Comparison of ENCODE assay signal across 19 cellular contexts in the genomic region with DNA sequence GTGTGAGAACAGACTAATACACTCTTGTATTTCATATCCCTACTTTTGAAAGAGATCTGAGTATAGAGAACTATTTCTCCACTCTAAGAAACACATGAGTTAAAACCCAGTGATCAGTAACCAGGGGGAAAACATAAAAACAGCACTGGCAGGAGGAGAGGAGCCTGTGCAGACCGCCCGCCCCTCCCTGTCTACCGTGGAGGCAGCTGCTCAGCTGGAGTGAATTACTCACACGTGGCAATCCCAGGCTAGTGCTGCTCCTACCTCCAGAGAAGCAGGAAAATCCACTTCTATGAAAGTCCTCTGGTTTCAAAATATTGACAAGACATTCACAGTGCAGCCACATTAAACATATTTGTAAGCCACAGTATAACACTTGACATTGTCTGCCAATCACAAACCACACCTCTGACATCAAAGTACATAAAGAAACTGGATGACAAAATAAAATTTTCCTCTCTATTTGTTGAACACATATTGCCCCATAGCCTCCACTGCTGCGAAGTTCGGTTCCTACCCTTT. TPM values are rescaled to one million over a fixed set of nuclear protein-coding genes. Genes with fewer than 3 reads are reported as not detected.
DNase-seq lines count a peak whose midpoint lies in the region; ATAC-seq and TF ChIP-seq lines count a peak whose summit lies in the region.
"Had no signal": no experiment of that assay in that cellular context is flagged by ENCODE, and none has a peak within 500 bp of the region (broad histone marks: within the 10 kb centered on the region; RNA-seq: fewer than 3 reads in every experiment).

No MANE protein-coding gene starts in this region.

- intact Hi-C loops in adrenal gland (cut with DNase I), result no loop called here
- intact Hi-C loops in activated CD4-positive, alpha-beta T cell treated with anti-CD3 and anti-CD28 coated beads, Interleukin-2, amount 10 ng/mL, durations not matched to agents 24 days and 14 days (cut with micrococcal nuclease), result no loop called here

- H3K9me3 ChIP-seq in adrenal gland (replicated peaks in 1 of 3), result no peaks in the 10 kb centered on the region
- H3K9me3 ChIP-seq: tibial nerve had no signal

- no peak for TF ChIP-seq CTCF in adrenal gland (IDR thresholded peaks at IDR 0.05)

- H3K9me3 Mint-ChIP-seq in activated CD4-positive, alpha-beta T cell treated with anti-CD3 and anti-CD28 coated beads, Interleukin-2, amount 10 ng/mL, durations not matched to agents 24 days and 14 days, result no peaks in the 10 kb centered on the region

- no peaks in the 10 kb centered on the region for H3K4me1 Mint-ChIP-seq in activated CD4-positive, alpha-beta T cell treated with anti-CD3 and anti-CD28 coated beads, Interleukin-2, amount 10 ng/mL, durations not matched to agents 24 days and 14 days
- H3K4me1 Mint-ChIP-seq: activated CD4-positive, alpha-beta T cell treated with anti-CD3 and anti-CD28 coated beads for 36 hours; stimulated activated effector memory CD8-positive, alpha-beta T cell treated with anti-CD3 and anti-CD28 coated beads, Interleukin-12 subunit alpha, Interleukin-12 subunit beta, amount 100 ng/mL, for 72 hours had no signal

- H3K36me3 ChIP-seq in adrenal gland (replicated peaks in 1 of 2), result no peaks in the 10 kb centered on the region
- H3K36me3 ChIP-seq: tibial nerve had no signal

- WGBS in adrenal gland, 4 donors, result 46 to 55% (median 52%) methylated on average over 6 of the region's 6 CpGs

- no peaks in the 10 kb centered on the region for H3K27me3 Mint-ChIP-seq in activated CD4-positive, alpha-beta T cell treated with anti-CD3 and anti-CD28 coated beads, Interleukin-2, amount 10 ng/mL, durations not matched to agents 24 days and 14 days

- no peaks in the 10 kb centered on the region for H3K27me3 ChIP-seq in adrenal gland
- H3K27me3 ChIP-seq: tibial nerve had no signal

- no peak for TF ChIP-seq POLR2A in adrenal gland (IDR thresholded peaks at IDR 0.05)

- H3K4me3 ChIP-seq in adrenal gland, result no peak overlapping the region
- H3K4me3 ChIP-seq: GM23248, tibial nerve had no signal

- H3K36me3 Mint-ChIP-seq in activated CD4-positive, alpha-beta T cell treated with anti-CD3 and anti-CD28 coated beads, Interleukin-2, amount 10 ng/mL, durations not matched to agents 24 days and 14 days (ENCODE audit: low read depth), result no peaks in the 10 kb centered on the region
- H3K36me3 Mint-ChIP-seq: activated naive CD8-positive, alpha-beta T cell; stimulated activated effector memory CD8-positive, alpha-beta T cell treated with anti-CD3 and anti-CD28 coated beads, Interleukin-12 subunit alpha, Interleukin-12 subunit beta, amount 100 ng/mL, for 72 hours had no signal

- ATAC-seq in HG03521 (IDR thresholded peaks at IDR 0.05; ENCODE audit: unreplicated experiment) (no peak), GM19035 (IDR thresholded peaks at IDR 0.05; ENCODE audit: unreplicated experiment) (no peak)
- ATAC-seq: activated CD4-positive, alpha-beta T cell treated with anti-CD3 and anti-CD28 coated beads for 36 hours; stimulated activated effector memory CD8-positive, alpha-beta T cell treated with anti-CD3 and anti-CD28 coated beads, Interleukin-12 subunit alpha, Interleukin-12 subunit beta, amount 100 ng/mL, for 72 hours had no signal

- DNase-seq in DMS153 treated with DMSO at 0.1 percent for 48 hours (lab: John Stamatoyannopoulos, UW; ENCODE audit: unreplicated experiment) (peak; percentile 91), NCI-H2029 treated with DMSO at 0.1 percent for 48 hours (lab: John Stamatoyannopoulos, UW) (peak; percentile 96), RPMI7951 (ENCODE audit: low read depth) (peak; percentile 46), islet precursor cell (peak; percentile 75), adrenal gland (no peak)
- DNase-seq in activated CD4-positive, alpha-beta T cell treated with anti-CD3 and anti-CD28 coated beads, Interleukin-2, amount 10 ng/mL, durations not matched to agents 24 days and 14 days, result no peak
- DNase-seq: activated CD4-positive, alpha-beta T cell treated with anti-CD3 and anti-CD28 coated beads for 36 hours; cerebellar nuclear complex; GM23248; IMR-90; kidney glomerular epithelial cell had no signal

- H3K4me1 ChIP-seq in adrenal gland (replicated peaks in 1 of 2), result no peaks in the 10 kb centered on the region
- H3K4me1 ChIP-seq: tibial nerve had no signal

- H3K4me3 Mint-ChIP-seq in activated CD4-positive, alpha-beta T cell treated with anti-CD3 and anti-CD28 coated beads, Interleukin-2, amount 10 ng/mL, durations not matched to agents 24 days and 14 days, result no peak overlapping the region
- H3K4me3 Mint-ChIP-seq: activated CD4-positive, alpha-beta T cell treated with anti-CD3 and anti-CD28 coated beads for 36 hours; activated naive CD8-positive, alpha-beta T cell; stimulated activated effector memory CD8-positive, alpha-beta T cell treated with anti-CD3 and anti-CD28 coated beads, Interleukin-12 subunit alpha, Interleukin-12 subunit beta, amount 100 ng/mL, for 72 hours had no signal

- no peak overlapping the region for H3K27ac ChIP-seq in adrenal gland
- H3K27ac ChIP-seq: GM23248, tibial nerve had no signal

- H3K27ac Mint-ChIP-seq in activated CD4-positive, alpha-beta T cell treated with anti-CD3 and anti-CD28 coated beads, Interleukin-2, amount 10 ng/mL, durations not matched to agents 24 days and 14 days, result no peak overlapping the region
- H3K27ac Mint-ChIP-seq: activated CD4-positive, alpha-beta T cell treated with anti-CD3 and anti-CD28 coated beads for 36 hours; activated naive CD8-positive, alpha-beta T cell; stimulated activated effector memory CD8-positive, alpha-beta T cell treated with anti-CD3 and anti-CD28 coated beads, Interleukin-12 subunit alpha, Interleukin-12 subunit beta, amount 100 ng/mL, for 72 hours had no signal

RNA-seq across cellular contexts. Expression of gene TMEM132D, which starts 16.7 kb away (rescaled TPM):
- 0.36 and 0.98 TPM in 2 replicates for total RNA-seq in RPMI7951 (2014; rRNA removed; shearing (Covaris generic))
- under 1 TPM in 1 of 8 donors, not detected in 7; 0.53 TPM for total RNA-seq in adrenal gland
- polyA plus RNA-seq in adrenal gland, result under 1 TPM in 2 of 3 donors, not detected in 1; 0.03 to 0.18 TPM
- not detected in 2 replicates for total RNA-seq in activated CD4-positive, alpha-beta T cell treated with anti-CD3 and anti-CD28 coated beads, Interleukin-2, amount 10 ng/mL, durations not matched to agents 24 days and 14 days
- total RNA-seq: activated CD4-positive, alpha-beta T cell treated with anti-CD3 and anti-CD28 coated beads for 36 hours; endothelial cell of umbilical vein; GM23248; IMR-90; omental fat pad had no signal
- polyA plus RNA-seq: AG04450, endothelial cell of umbilical vein, GM23248, IMR-90 had no signal

Comparison
In these comparisons a context has a peak if more than half of its experiments do, and no peak if none do; other contexts are left out.
1. DNase-seq: peak in DMS153 treated with DMSO at 0.1 percent for 48 hours (single experiment), NCI-H2029 treated with DMSO at 0.1 percent for 48 hours (single experiment), RPMI7951 (single experiment) and islet precursor cell (single experiment); none in adrenal gland (0 of 7) and activated CD4-positive, alpha-beta T cell treated with anti-CD3 and anti-CD28 coated beads, Interleukin-2, amount 10 ng/mL, durations not matched to agents 24 days and 14 days (single experiment).